In genomic region chr17:63069245-63069644, GRCh38 we compare ENCODE assay signal across 1 cellular context.
TF ChIP-seq lines count a peak whose summit lies in the region.

No MANE protein-coding gene starts in this region.

TF ChIP-seq in endothelial cell of umbilical vein, 7 proteins besides CTCF, POLR2A, EP300 and RAD21:
- no peak for TF ChIP-seq MAX (IDR thresholded peaks at IDR 0.05; ENCODE audit: insufficient read depth, insufficient read length)
- no peak for TF ChIP-seq EZH2 (IDR thresholded peaks at IDR 0.05; ENCODE audit: borderline replicate concordance, low read depth, low read length, severe bottlenecking)
- TF ChIP-seq MYC (IDR thresholded peaks at IDR 0.05; ENCODE audit: low read depth, low read length), result no peak
